ENCODE assay signal across 8 cellular contexts in genomic region chr3:23202203-23202920, GRCh38. TPM values are rescaled to one million over a fixed set of nuclear protein-coding genes. Genes with fewer than 3 reads are reported as not detected.
A peak's percentile ranks its signal among the peaks of the same experiment; 100 is the strongest.
DNase-seq lines count a peak whose midpoint lies in the region; ATAC-seq and TF ChIP-seq lines count a peak whose summit lies in the region.

No MANE protein-coding gene starts in this region.

- peak overlapping the region in 1 of 2 donors; percentile 35 for H3K27ac Mint-ChIP-seq in T-cell

- intact Hi-C loops in vagina (cut with DNase I) = loop anchor here (10.0 kb wide), 1 partner anchor 602 kb away; the partner anchor contains the start of gene UBE2E1

- no peak for TF ChIP-seq CTCF in vagina (IDR thresholded peaks at IDR 0.05)

- no peaks in the 10 kb centered on the region for H3K36me3 Mint-ChIP-seq in T-cell

- POLR2A ChIA-PET in T-cell (lab: Charles Lee) = no interaction called here

- no peak for TF ChIP-seq POLR2A in vagina (IDR thresholded peaks at IDR 0.05)

- peaks cover 7 to 19% of the 10 kb centered on the region in 2 donors for H3K4me1 ChIP-seq in muscle layer of duodenum (ENCODE audit: control insufficient read depth in 1 of 2, insufficient read depth in 2 of 2, low read length in 2 of 2)
- peaks cover 15% of the 10 kb centered on the region for H3K4me1 ChIP-seq in vagina

- H3K27me3 ChIP-seq in muscle layer of duodenum (ENCODE audit: low read depth, low read length) (no peaks in the 10 kb centered on the region), vagina (no peaks in the 10 kb centered on the region)

- H3K9me3 Mint-ChIP-seq in T-cell = no peaks in the 10 kb centered on the region

- peak overlapping the region; percentile 60 to 90 for H3K4me3 ChIP-seq in muscle layer of duodenum (ENCODE audit: low read depth in 1 of 2, low read length in 2 of 2)
- H3K4me3 ChIP-seq in vagina = peak overlapping the region; percentile 85 to 95

- H3K9me3 ChIP-seq in muscle layer of duodenum (ENCODE audit: control insufficient read depth in 1 of 2, low read length in 2 of 2) = no peaks in the 10 kb centered on the region
- H3K9me3 ChIP-seq in vagina = no peaks in the 10 kb centered on the region

- H3K27ac ChIP-seq in muscle layer of duodenum (ENCODE audit: low read length) (peak overlapping the region; percentile 16), vagina (peak overlapping the region; percentile 88)

- H3K36me3 ChIP-seq in muscle layer of duodenum (ENCODE audit: control insufficient read depth in 1 of 2, insufficient read depth in 2 of 2, low read length in 2 of 2) (no peaks in the 10 kb centered on the region), vagina (no peaks in the 10 kb centered on the region)

- DNase-seq in activated CD4-positive, alpha-beta T cell treated with anti-CD3 and anti-CD28 coated beads for 4 hours = peak; percentile 2
- DNase-seq in activated CD4-positive, alpha-beta T cell treated with anti-CD3 and anti-CD28 coated beads, Interleukin-2, amount 50 U/mL, for 1 hour = no peak
- DNase-seq in T-cell = peak in 12 of 34 experiments; percentile 0 to 60 (median 10)
- DNase-seq in epidermal melanocyte (ENCODE audit: insufficient read length, low spot score) = peak; percentile 22
- no peak for DNase-seq in vagina (ENCODE audit: extremely low spot score in 2 of 2)
- DNase-seq in NCI-H345 (lab: John Stamatoyannopoulos, UW) = no peak

- ATAC-seq in HG02885 (IDR thresholded peaks at IDR 0.05; ENCODE audit: poor library complexity, unreplicated experiment) = peak; percentile 35
- peak; percentile 15 to 62 (median 34) for ATAC-seq in T-cell (replicated peaks in 1 of 4)

- peak overlapping the region; percentile 77 to 92 (median 77) for H3K4me3 Mint-ChIP-seq in T-cell

- peaks cover 20 to 37% (median 23%) of the 10 kb centered on the region in 3 donors for H3K4me1 Mint-ChIP-seq in T-cell

- CTCF ChIA-PET in T-cell (lab: Charles Lee) = no interaction called here

- H3K27me3 Mint-ChIP-seq in T-cell = peaks cover 0 to 18% of the 10 kb centered on the region in 2 donors

RNA-seq across cellular contexts. Expression of gene UBE2E2, which starts 0.8 kb away (rescaled TPM):
- total RNA-seq in T-cell (10 to 100 TPM in 1 of 5 donors, 1 to 10 TPM in 4; 7.2 to 17.6 (median 7.5) TPM), vagina (31.2 TPM)

Comparison
In these comparisons a context has a peak if more than half of its experiments do, and no peak if none do; other contexts are left out.
1. DNase-seq: peak in activated CD4-positive, alpha-beta T cell treated with anti-CD3 and anti-CD28 coated beads for 4 hours (2 of 2) and epidermal melanocyte (single experiment); none in activated CD4-positive, alpha-beta T cell treated with anti-CD3 and anti-CD28 coated beads, Interleukin-2, amount 50 U/mL, for 1 hour (single experiment), vagina (0 of 2) and NCI-H345 (single experiment).